In the genomic region with DNA sequence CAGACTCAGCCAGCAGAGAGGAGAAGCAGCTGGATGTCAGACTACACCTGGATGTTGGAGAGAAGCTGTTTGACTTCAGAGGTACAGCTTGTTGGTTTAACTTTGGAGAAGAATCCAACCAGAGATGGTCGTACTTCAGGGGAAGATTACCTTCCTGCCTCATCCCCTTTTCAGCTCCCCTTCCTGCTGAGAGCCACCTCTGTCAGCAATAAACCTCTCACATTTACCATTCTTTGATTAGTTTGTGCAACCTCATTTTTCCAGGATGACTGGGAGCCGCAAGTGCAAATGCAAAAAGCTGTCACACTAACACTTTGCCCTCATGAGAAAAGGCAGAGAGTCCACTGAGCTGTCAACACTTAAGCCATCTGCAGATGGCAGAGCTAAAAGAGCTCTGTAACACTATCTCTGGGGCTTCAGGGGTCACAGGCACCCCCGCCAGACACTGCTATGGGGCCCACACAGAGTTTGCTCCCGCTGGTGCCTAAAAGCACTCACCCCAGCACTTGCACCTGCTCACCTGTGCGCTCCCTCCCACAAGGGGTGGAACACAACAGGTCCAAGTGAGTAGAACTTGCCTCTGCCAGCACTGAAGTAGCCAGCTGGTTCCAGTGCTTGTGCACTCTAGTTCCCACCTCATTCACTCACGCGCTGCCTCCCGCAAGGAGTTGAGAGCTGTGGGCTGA, we compare ENCODE assay signal across 24 cellular contexts.
DNase-seq lines count a peak whose midpoint lies in the region; ATAC-seq, FAIRE-seq and TF ChIP-seq lines count a peak whose summit lies in the region.
"Had no signal": no experiment of that assay in that cellular context is flagged by ENCODE, and none has a peak within 500 bp of the region (broad histone marks: within the 10 kb centered on the region; RNA-seq: fewer than 3 reads in every experiment).

No MANE protein-coding gene starts in this region.

- DNase-seq in NCI-H2171 treated with DMSO at 0.1 percent for 48 hours (lab: John Stamatoyannopoulos, UW) (peak; percentile 20), NCI-H2171 (lab: John Stamatoyannopoulos, UW) (no peak), NCI-H510A treated with DMSO at 0.1 percent for 48 hours (lab: John Stamatoyannopoulos, UW) (peak; percentile 46), bronchial epithelial cell (ENCODE audit: low read depth) (no peak), NCI-H446 treated with DMSO at 0.1 percent for 48 hours (lab: John Stamatoyannopoulos, UW) (no peak), MM.1S (no peak)
- DNase-seq: 8988T; ACHN; BE2C; CD4-positive, alpha-beta T cell; CD8-positive, alpha-beta memory T cell; DMS 273 treated with DMSO at 0.1 percent for 48 hours; DMS79; EL; GDM1; HFFc6 had no signal

- TF ChIP-seq CTCF in bronchial epithelial cell (IDR thresholded peaks at IDR 0.05; ENCODE audit: insufficient read depth, low read length, severe bottlenecking), result no peak
- TF ChIP-seq CTCF in MM.1S (IDR thresholded peaks at IDR 0.05; ENCODE audit: low read length), result no peak

- H3K27me3 ChIP-seq in bronchial epithelial cell (ENCODE audit: control insufficient read depth, insufficient read depth, low read length) (no peaks in the 10 kb centered on the region), MM.1S (replicated peaks; ENCODE audit: insufficient read depth, low read length) (no peaks in the 10 kb centered on the region)
- H3K27me3 ChIP-seq: BE2C; BLaER1 treated with 17β-estradiol and CSF1 and Interleukin-3, amounts not matched to agents 10 nM and 100 nM had no signal

- H3K36me3 ChIP-seq in bronchial epithelial cell (ENCODE audit: control insufficient read depth, insufficient read depth, low read length), result no peaks in the 10 kb centered on the region
- H3K36me3 ChIP-seq in MM.1S (replicated peaks; ENCODE audit: insufficient read depth, low read length), result no peaks in the 10 kb centered on the region
- H3K36me3 ChIP-seq: BE2C; BLaER1 treated with 17β-estradiol and CSF1 and Interleukin-3, amounts not matched to agents 10 nM and 100 nM; HAP-1 had no signal

- H4K20me1 ChIP-seq in MM.1S (ENCODE audit: insufficient read depth, low read length), result no peaks in the 10 kb centered on the region
- H4K20me1 ChIP-seq: BLaER1 treated with 17β-estradiol and CSF1 and Interleukin-3, amounts not matched to agents 10 nM and 100 nM had no signal

- H3K9ac ChIP-seq in MM.1S (ENCODE audit: low read length), result no peak overlapping the region
- H3K9ac ChIP-seq: BLaER1 treated with 17β-estradiol and CSF1 and Interleukin-3, amounts not matched to agents 10 nM and 100 nM had no signal

- no peaks in the 10 kb centered on the region for H3F3A ChIP-seq in MM.1S (ENCODE audit: insufficient read depth, low read length)

- no peaks in the 10 kb centered on the region for H3K9me3 ChIP-seq in MM.1S (replicated peaks; ENCODE audit: insufficient read depth, low read length)
- H3K9me3 ChIP-seq: A549, BE2C, HAP-1 had no signal

- H2AFZ ChIP-seq in MM.1S (ENCODE audit: low read length), result no peak overlapping the region
- H2AFZ ChIP-seq: GM23338 had no signal

- H3K4me3 ChIP-seq in bronchial epithelial cell (ENCODE audit: low read depth, low read length) (no peak overlapping the region), MM.1S (ENCODE audit: low read length) (no peak overlapping the region)
- H3K4me3 ChIP-seq: A549; BLaER1 treated with 17β-estradiol and CSF1 and Interleukin-3, amounts not matched to agents 10 nM and 100 nM; GM12878; GM23338; HAP-1 had no signal

- no peaks in the 10 kb centered on the region for H3K79me2 ChIP-seq in MM.1S (ENCODE audit: low read length)

- no peak overlapping the region for H3K4me2 ChIP-seq in MM.1S (ENCODE audit: low read depth, low read length)
- H3K4me2 ChIP-seq: A549; BLaER1 treated with 17β-estradiol and CSF1 and Interleukin-3, amounts not matched to agents 10 nM and 100 nM; GM23338 had no signal

- H3K27ac ChIP-seq in MM.1S (ENCODE audit: low read length), result no peak overlapping the region
- H3K27ac ChIP-seq: A549; BLaER1 treated with 17β-estradiol and CSF1 and Interleukin-3, amounts not matched to agents 10 nM and 100 nM had no signal

- no peaks in the 10 kb centered on the region for H3K4me1 ChIP-seq in MM.1S (ENCODE audit: low read length)
- H3K4me1 ChIP-seq: A549, BE2C, HAP-1 had no signal

- ATAC-seq in GM18519 (IDR thresholded peaks at IDR 0.05; ENCODE audit: low FRiP score, unreplicated experiment), result no peak
- ATAC-seq: A549, GM12878, GM23338 had no signal

- peak; percentile 23 for FAIRE-seq in bronchial epithelial cell (lab: Jason Lieb, UNC)
- FAIRE-seq: A549, D721Med, GM12878, H54 had no signal

- H3K9me2 ChIP-seq in MM.1S (replicated peaks; ENCODE audit: insufficient read depth, low read length), result no peaks in the 10 kb centered on the region

Comparison
In these comparisons a context has a peak if more than half of its experiments do, and no peak if none do; other contexts are left out.
1. DNase-seq: peak in NCI-H2171 treated with DMSO at 0.1 percent for 48 hours (single experiment) and NCI-H510A treated with DMSO at 0.1 percent for 48 hours (single experiment); none in NCI-H2171 (single experiment), bronchial epithelial cell (single experiment), NCI-H446 treated with DMSO at 0.1 percent for 48 hours (single experiment) and MM.1S (single experiment).